Comparison of ENCODE assay signal across 8 cellular contexts in genomic region chr6:42279144-42279781, GRCh38.
DNase-seq lines count a peak whose midpoint lies in the region; ATAC-seq and TF ChIP-seq lines count a peak whose summit lies in the region.

No MANE protein-coding gene starts in this region.

- H3K9me2 ChIP-seq in SK-N-SH = no peaks in the 10 kb centered on the region

- peaks cover 0 to 4% of the 10 kb centered on the region in 2 experiments for H3K36me3 ChIP-seq in SK-N-SH (replicated peaks in 1 of 2; ENCODE audit: control insufficient read depth in 1 of 2, insufficient read depth in 2 of 2, low read length in 1 of 2)

- POLR2A ChIA-PET in SK-N-SH (lab: Yijun Ruan, JAX) = no interaction called here

- H3K4me2 ChIP-seq in SK-N-SH = peak overlapping the region; percentile 29; the same call in 1 of the 2 replicates

- no peaks in the 10 kb centered on the region for H4K20me1 ChIP-seq in SK-N-SH (ENCODE audit: insufficient read depth)

- H3K4me3 ChIP-seq in SK-N-SH (ENCODE audit: low read depth in 2 of 2, low read length in 1 of 2) (no peak overlapping the region), fibroblast of mammary gland (ENCODE audit: control insufficient read depth, low read depth, low read length) (no peak overlapping the region)

- H2AFZ ChIP-seq in SK-N-SH (ENCODE audit: low read depth) = no peak overlapping the region

- H3K79me2 ChIP-seq in SK-N-SH (ENCODE audit: insufficient read depth) = no peaks in the 10 kb centered on the region

- TF ChIP-seq EP300 in SK-N-SH (IDR thresholded peaks at IDR 0.05; ENCODE audit: borderline replicate concordance in 1 of 2, low read depth in 1 of 2, low read length in 1 of 2) = no peak

- TF ChIP-seq RAD21 in SK-N-SH (IDR thresholded peaks at IDR 0.05; ENCODE audit: low read length) = no peak

- no peaks in the 10 kb centered on the region for H3K27me3 ChIP-seq in SK-N-SH (ENCODE audit: insufficient read depth)

- TF ChIP-seq CTCF in SK-N-SH (IDR thresholded peaks at IDR 0.05) = no peak
- no peak for TF ChIP-seq CTCF in fibroblast of mammary gland (conservative IDR thresholded peaks at IDR 0.05; ENCODE audit: control insufficient read depth, insufficient read depth, low read depth, low read length)

- WGBS in SK-N-SH (ENCODE audit: low lambda C conversion rate) = 50% methylated on average over 4 of the region's 9 CpGs

- TF ChIP-seq POLR2A in erythroblast (IDR thresholded peaks at IDR 0.05; ENCODE audit: low read length) = no peak

- CTCF ChIA-PET in SK-N-SH (lab: Yijun Ruan, JAX) = interaction anchor here (1.5 kb wide), 2 partner anchors 253 to 269 kb away, joined by 3 to 5 read pairs; no protein-coding TSS in a partner anchor

- no peaks in the 10 kb centered on the region for H3F3A ChIP-seq in SK-N-SH (replicated peaks; ENCODE audit: insufficient read depth)

- H3K9ac ChIP-seq in SK-N-SH = no peak overlapping the region

- DNase-seq in GM04504 (ENCODE audit: low read depth) = peak; percentile 42
- no peak for DNase-seq in SK-N-SH
- peak; percentile 72 for DNase-seq in fibroblast of mammary gland (ENCODE audit: low read depth)
- DNase-seq in renal cortical epithelial cell (ENCODE audit: low read depth) = peak; percentile 29
- no peak for DNase-seq in HuH-7.5 (ENCODE audit: low spot score)
- DNase-seq in erythroblast (lab: John Stamatoyannopoulos, UW) = no peak
- DNase-seq in NCI-H1436 treated with DMSO at 0.1 percent for 48 hours (lab: John Stamatoyannopoulos, UW) = no peak

- H3K4me1 ChIP-seq in SK-N-SH (ENCODE audit: control insufficient read depth in 1 of 2, insufficient read depth in 2 of 2, low read depth in 1 of 2, low read length in 1 of 2) = peaks cover 10 to 13% of the 10 kb centered on the region in 2 experiments; a peak in 3 of 4 replicates

- no peak overlapping the region for H3K27ac ChIP-seq in SK-N-SH (ENCODE audit: low read depth in 2 of 2, low read length in 1 of 2)

- no peak for ATAC-seq in HG02798 (IDR thresholded peaks at IDR 0.05; ENCODE audit: poor library complexity, unreplicated experiment)

- 0 out of 2 replicates have a peak, but pooled peaks cover 4% of the 10 kb centered on the region for H3K9me3 ChIP-seq in SK-N-SH

TF ChIP-seq in SK-N-SH, 30 proteins besides CTCF, POLR2A, EP300 and RAD21 (continues in another document):
- TF ChIP-seq NFIC (IDR thresholded peaks at IDR 0.05; ENCODE audit: borderline replicate concordance) (peak; percentile 75), RFX5 (IDR thresholded peaks at IDR 0.05; ENCODE audit: low read length) (no peak), SIN3A (IDR thresholded peaks at IDR 0.05; ENCODE audit: borderline replicate concordance, low read depth, low read length) (no peak), PBX3 (IDR thresholded peaks at IDR 0.05) (no peak), FOXM1 (IDR thresholded peaks at IDR 0.05; ENCODE audit: low read depth) (no peak), MEF2A (IDR thresholded peaks at IDR 0.05; ENCODE audit: borderline replicate concordance, low read depth) (no peak), FOSL2 (IDR thresholded peaks at IDR 0.05; ENCODE audit: borderline replicate concordance, low read depth) (peak; percentile 35; the same call in 1 of the 2 replicates), TAF1 (IDR thresholded peaks at IDR 0.05; ENCODE audit: borderline replicate concordance, low read depth, low read length) (no peak), JUND (IDR thresholded peaks at IDR 0.05) (0 out of 2 replicates have a peak, but pooled peaks have one; percentile 5), POLR2AphosphoS5 (IDR thresholded peaks at IDR 0.05; ENCODE audit: low read depth, low read length) (no peak), GABPA (IDR thresholded peaks at IDR 0.05; ENCODE audit: low read depth) (no peak), MXI1 (IDR thresholded peaks at IDR 0.05; ENCODE audit: low read depth, low read length) (no peak), RXRA (IDR thresholded peaks at IDR 0.05; ENCODE audit: borderline replicate concordance, low read depth) (no peak), TEAD4 (IDR thresholded peaks at IDR 0.05; ENCODE audit: borderline replicate concordance, insufficient read depth) (no peak), SMC3 (IDR thresholded peaks at IDR 0.05; ENCODE audit: low read depth, low read length) (no peak), ELF1 (IDR thresholded peaks at IDR 0.05) (no peak), NRF1 (IDR thresholded peaks at IDR 0.05; ENCODE audit: low read depth, low read length) (no peak), TCF12 (IDR thresholded peaks at IDR 0.05) (peak; percentile 40; the same call in 1 of the 2 replicates), YY1 (IDR thresholded peaks at IDR 0.05; ENCODE audit: low read depth) (no peak), EZH2phosphoT487 (IDR thresholded peaks at IDR 0.05; ENCODE audit: borderline replicate concordance, low read depth) (no peak), CHD2 (IDR thresholded peaks at IDR 0.05; ENCODE audit: low read length, partially characterized antibody) (no peak), USF2 (IDR thresholded peaks at IDR 0.05; ENCODE audit: borderline replicate concordance, low read depth, low read length) (no peak), GATA2 (CRISPR knock-in tag; IDR thresholded peaks at IDR 0.05) (no peak), RCOR1 (IDR thresholded peaks at IDR 0.05; ENCODE audit: low read length) (no peak), FOXJ3 (CRISPR knock-in tag; IDR thresholded peaks at IDR 0.05) (no peak), USF1 (IDR thresholded peaks at IDR 0.05; ENCODE audit: borderline replicate concordance, low read depth) (no peak)
- TF ChIP-seq, protein P1, sequence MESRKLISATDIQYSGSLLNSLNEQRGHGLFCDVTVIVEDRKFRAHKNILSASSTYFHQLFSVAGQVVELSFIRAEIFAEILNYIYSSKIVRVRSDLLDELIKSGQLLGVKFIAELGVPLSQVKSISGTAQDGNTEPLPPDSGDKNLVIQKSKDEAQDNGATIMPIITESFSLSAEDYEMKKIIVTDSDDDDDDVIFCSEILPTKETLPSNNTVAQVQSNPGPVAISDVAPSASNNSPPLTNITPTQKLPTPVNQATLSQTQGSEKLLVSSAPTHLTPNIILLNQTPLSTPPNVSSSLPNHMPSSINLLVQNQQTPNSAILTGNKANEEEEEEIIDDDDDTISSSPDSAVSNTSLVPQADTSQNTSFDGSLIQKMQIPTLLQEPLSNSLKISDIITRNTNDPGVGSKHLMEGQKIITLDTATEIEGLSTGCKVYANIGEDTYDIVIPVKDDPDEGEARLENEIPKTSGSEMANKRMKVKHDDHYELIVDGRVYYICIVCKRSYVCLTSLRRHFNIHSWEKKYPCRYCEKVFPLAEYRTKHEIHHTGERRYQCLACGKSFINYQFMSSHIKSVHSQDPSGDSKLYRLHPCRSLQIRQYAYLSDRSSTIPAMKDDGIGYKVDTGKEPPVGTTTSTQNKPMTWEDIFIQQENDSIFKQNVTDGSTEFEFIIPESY (IDR thresholded peaks at IDR 0.05; ENCODE audit: borderline replicate concordance, low read depth) = no peak
- TF ChIP-seq, protein P2, sequence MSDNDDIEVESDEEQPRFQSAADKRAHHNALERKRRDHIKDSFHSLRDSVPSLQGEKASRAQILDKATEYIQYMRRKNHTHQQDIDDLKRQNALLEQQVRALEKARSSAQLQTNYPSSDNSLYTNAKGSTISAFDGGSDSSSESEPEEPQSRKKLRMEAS (IDR thresholded peaks at IDR 0.05; ENCODE audit: low read depth) = no peak
- TF ChIP-seq, protein P3, sequence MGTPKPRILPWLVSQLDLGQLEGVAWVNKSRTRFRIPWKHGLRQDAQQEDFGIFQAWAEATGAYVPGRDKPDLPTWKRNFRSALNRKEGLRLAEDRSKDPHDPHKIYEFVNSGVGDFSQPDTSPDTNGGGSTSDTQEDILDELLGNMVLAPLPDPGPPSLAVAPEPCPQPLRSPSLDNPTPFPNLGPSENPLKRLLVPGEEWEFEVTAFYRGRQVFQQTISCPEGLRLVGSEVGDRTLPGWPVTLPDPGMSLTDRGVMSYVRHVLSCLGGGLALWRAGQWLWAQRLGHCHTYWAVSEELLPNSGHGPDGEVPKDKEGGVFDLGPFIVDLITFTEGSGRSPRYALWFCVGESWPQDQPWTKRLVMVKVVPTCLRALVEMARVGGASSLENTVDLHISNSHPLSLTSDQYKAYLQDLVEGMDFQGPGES (IDR thresholded peaks at IDR 0.05; ENCODE audit: low read depth, low read length) = no peak

Comparison
In these comparisons a context has a peak if more than half of its experiments do, and no peak if none do; other contexts are left out.
1. DNase-seq: peak in GM04504 (single experiment), fibroblast of mammary gland (single experiment) and renal cortical epithelial cell (single experiment); none in SK-N-SH (single experiment), HuH-7.5 (single experiment), erythroblast (0 of 2) and NCI-H1436 treated with DMSO at 0.1 percent for 48 hours (single experiment).